16 cellular contexts compared by ENCODE assay signal in the genomic region with DNA sequence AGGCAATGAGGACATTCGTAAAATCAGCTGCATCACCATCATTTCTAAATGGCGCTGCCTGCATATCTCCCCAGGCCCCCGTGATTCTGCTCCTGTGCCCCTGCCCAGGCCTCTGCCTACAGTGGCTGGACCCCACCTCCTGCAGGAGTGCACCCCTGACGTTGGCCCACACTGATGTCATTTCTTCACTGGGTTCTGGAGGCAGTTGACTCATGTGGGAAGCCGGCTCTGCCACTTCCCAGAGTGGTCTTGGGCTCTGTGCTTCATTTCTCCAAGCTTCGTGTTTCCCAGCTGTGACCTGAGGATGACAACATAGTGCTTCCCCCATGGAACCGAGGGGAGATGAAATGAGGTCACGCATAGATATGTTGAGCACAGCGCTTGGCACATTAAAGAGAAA. TPM values are rescaled to one million over a fixed set of nuclear protein-coding genes. Genes with fewer than 3 reads are reported as not detected.
DNase-seq lines count a peak whose midpoint lies in the region; ATAC-seq and TF ChIP-seq lines count a peak whose summit lies in the region.
"Had no signal": no experiment of that assay in that cellular context is flagged by ENCODE, and none has a peak within 500 bp of the region (broad histone marks: within the 10 kb centered on the region; RNA-seq: fewer than 3 reads in every experiment).

No MANE protein-coding gene starts in this region.

- no peaks in the 10 kb centered on the region for H3K27me3 Mint-ChIP-seq in activated CD4-positive, alpha-beta T cell treated with anti-CD3 and anti-CD28 coated beads for 36 hours
- no peaks in the 10 kb centered on the region for H3K27me3 Mint-ChIP-seq in CD4-positive, alpha-beta T cell
- H3K27me3 Mint-ChIP-seq in activated CD4-positive, alpha-beta memory T cell treated with anti-CD3 and anti-CD28 coated beads, Interleukin-2, amount 10 ng/mL, durations not matched to agents 7 days and 5 days: no peaks in the 10 kb centered on the region
- H3K27me3 Mint-ChIP-seq in naive thymus-derived CD8-positive, alpha-beta T cell: peaks cover 0 to 3% (median 0%) of the 10 kb centered on the region in 5 donors

- peaks cover 2% of the 10 kb centered on the region for H3K9me3 Mint-ChIP-seq in activated CD4-positive, alpha-beta T cell treated with anti-CD3 and anti-CD28 coated beads for 36 hours (ENCODE audit: low read depth)
- no peaks in the 10 kb centered on the region for H3K9me3 Mint-ChIP-seq in CD4-positive, alpha-beta T cell
- no peaks in the 10 kb centered on the region for H3K9me3 Mint-ChIP-seq in activated CD4-positive, alpha-beta memory T cell treated with anti-CD3 and anti-CD28 coated beads, Interleukin-2, amount 10 ng/mL, durations not matched to agents 7 days and 5 days
- peaks cover 0 to 3% (median 0%) of the 10 kb centered on the region in 9 donors for H3K9me3 Mint-ChIP-seq in naive thymus-derived CD8-positive, alpha-beta T cell
- H3K9me3 Mint-ChIP-seq: HFFc6; nephron progenitor cell; stimulated activated naive B cell treated with anti-CD40 and anti-IgM and Interleukin-4, amounts not matched to agents 10 μg/mL and 1 μg/mL and 100 μg/mL, for 72 hours had no signal

- H3K4me3 ChIP-seq in foreskin fibroblast (ENCODE audit: low read depth in 1 of 2, low read length in 2 of 2): no peak overlapping the region
- H3K4me3 ChIP-seq: ascending aorta had no signal

- peaks cover 2% of the 10 kb centered on the region for H3K36me3 Mint-ChIP-seq in activated CD4-positive, alpha-beta T cell treated with anti-CD3 and anti-CD28 coated beads for 36 hours (ENCODE audit: low read depth)
- no peaks in the 10 kb centered on the region for H3K36me3 Mint-ChIP-seq in CD4-positive, alpha-beta T cell (ENCODE audit: low read depth)
- H3K36me3 Mint-ChIP-seq in activated CD4-positive, alpha-beta memory T cell treated with anti-CD3 and anti-CD28 coated beads, Interleukin-2, amount 10 ng/mL, durations not matched to agents 7 days and 5 days (ENCODE audit: low read depth): peaks cover under 1% of the 10 kb centered on the region
- H3K36me3 Mint-ChIP-seq in naive thymus-derived CD8-positive, alpha-beta T cell: no peaks in the 10 kb centered on the region
- H3K36me3 Mint-ChIP-seq: stimulated activated naive B cell treated with anti-CD40 and anti-IgM and Interleukin-4, amounts not matched to agents 10 μg/mL and 1 μg/mL and 100 μg/mL, for 72 hours had no signal

- H3K9me3 ChIP-seq in CD4-positive, alpha-beta T cell (ENCODE audit: control insufficient read depth, low read length): no peaks in the 10 kb centered on the region
- H3K9me3 ChIP-seq: ascending aorta had no signal

- peak overlapping the region; percentile 96 for H3K27ac Mint-ChIP-seq in activated CD4-positive, alpha-beta T cell treated with anti-CD3 and anti-CD28 coated beads for 36 hours
- peak overlapping the region; percentile 93 for H3K27ac Mint-ChIP-seq in CD4-positive, alpha-beta T cell
- H3K27ac Mint-ChIP-seq in activated CD4-positive, alpha-beta memory T cell treated with anti-CD3 and anti-CD28 coated beads, Interleukin-2, amount 10 ng/mL, durations not matched to agents 7 days and 5 days: peak overlapping the region; percentile 98
- peak overlapping the region; percentile 95 to 100 (median 99) for H3K27ac Mint-ChIP-seq in naive thymus-derived CD8-positive, alpha-beta T cell
- H3K27ac Mint-ChIP-seq: HFFc6; nephron progenitor cell; stimulated activated naive B cell treated with anti-CD40 and anti-IgM and Interleukin-4, amounts not matched to agents 10 μg/mL and 1 μg/mL and 100 μg/mL, for 72 hours had no signal

- H3K4me3 Mint-ChIP-seq in activated CD4-positive, alpha-beta T cell treated with anti-CD3 and anti-CD28 coated beads for 36 hours: peak overlapping the region; percentile 30
- H3K4me3 Mint-ChIP-seq in CD4-positive, alpha-beta T cell: peak overlapping the region; percentile 72
- peak overlapping the region; percentile 73 for H3K4me3 Mint-ChIP-seq in activated CD4-positive, alpha-beta memory T cell treated with anti-CD3 and anti-CD28 coated beads, Interleukin-2, amount 10 ng/mL, durations not matched to agents 7 days and 5 days
- peak overlapping the region; percentile 73 to 94 (median 83) for H3K4me3 Mint-ChIP-seq in naive thymus-derived CD8-positive, alpha-beta T cell
- H3K4me3 Mint-ChIP-seq: HFFc6; nephron progenitor cell; stimulated activated naive B cell treated with anti-CD40 and anti-IgM and Interleukin-4, amounts not matched to agents 10 μg/mL and 1 μg/mL and 100 μg/mL, for 72 hours had no signal

- no peaks in the 10 kb centered on the region for H3K27me3 ChIP-seq in CD4-positive, alpha-beta T cell (ENCODE audit: control insufficient read depth, insufficient read depth, low read length)
- H3K27me3 ChIP-seq: ascending aorta had no signal

- peak overlapping the region; percentile 59 for H3K27ac ChIP-seq in CD4-positive, alpha-beta T cell (ENCODE audit: low read depth, low read length)
- H3K27ac ChIP-seq: ascending aorta had no signal

- intact Hi-C loops in activated CD4-positive, alpha-beta T cell treated with anti-CD3 and anti-CD28 coated beads for 36 hours (cut with DNase I, micrococcal nuclease): loop anchor here in 1 of 2 experiments (1.0 kb wide), 1 partner anchor 20 kb away; the partner anchor contains the start of gene CCNE1
- intact Hi-C loops in CD4-positive, alpha-beta T cell (cut with DNase I, micrococcal nuclease): loop anchor here in 1 of 2 experiments (1.0 to 10.0 kb wide), 2 partner anchors 13 to 227 kb away; partner anchors contain the start of gene POP4

- DNase-seq in activated CD4-positive, alpha-beta T cell treated with anti-CD3 and anti-CD28 coated beads for 36 hours: no peak
- no peak for DNase-seq in activated CD4-positive, alpha-beta T cell treated with anti-CD3 and anti-CD28 coated beads, Interleukin-2, amount 50 U/mL, for 1 hour
- DNase-seq in CD4-positive, alpha-beta T cell: no peak
- DNase-seq in activated CD4-positive, alpha-beta memory T cell treated with anti-CD3 and anti-CD28 coated beads, Interleukin-2, amount 10 ng/mL, durations not matched to agents 7 days and 5 days: no peak
- no peak for DNase-seq in naive thymus-derived CD8-positive, alpha-beta T cell
- DNase-seq in NCI-H526 (lab: John Stamatoyannopoulos, UW): no peak
- DNase-seq in foreskin fibroblast: no peak
- DNase-seq in RKO (ENCODE audit: low spot score): no peak
- DNase-seq: HFFc6; hippocampal formation; NCI-H1436; NCI-H2227 treated with DMSO at 0.1 percent for 48 hours; nephron progenitor cell; NK-92 treated with Interleukin-12 subunit alpha and Interleukin-12 subunit beta, amount 100 ng/mL, for 24 hours; stimulated activated naive B cell treated with anti-CD40 and anti-IgM and Interleukin-4, amounts not matched to agents 10 μg/mL and 1 μg/mL and 100 μg/mL, for 72 hours had no signal

- TF ChIP-seq CTCF in CD4-positive, alpha-beta T cell (IDR thresholded peaks at IDR 0.05): no peak
- no peak for TF ChIP-seq CTCF in foreskin fibroblast (IDR thresholded peaks at IDR 0.05; ENCODE audit: low read depth, low read length)

- no peak for ATAC-seq in activated CD4-positive, alpha-beta T cell treated with anti-CD3 and anti-CD28 coated beads for 36 hours
- ATAC-seq in CD4-positive, alpha-beta T cell (ENCODE audit: poor library complexity): no peak
- ATAC-seq in naive thymus-derived CD8-positive, alpha-beta T cell: no peak

- POLR2A ChIA-PET in activated CD4-positive, alpha-beta T cell treated with anti-CD3 and anti-CD28 coated beads for 36 hours (lab: Charles Lee): no interaction called here
- POLR2A ChIA-PET in CD4-positive, alpha-beta T cell (lab: Charles Lee): interaction anchor here (0.9 to 4.4 kb wide), 7 partner anchors 9 to 226 kb away, joined by 3 to 52 read pairs (median 5); partner anchors contain the start of gene POP4
- POLR2A ChIA-PET in activated CD4-positive, alpha-beta memory T cell treated with anti-CD3 and anti-CD28 coated beads, Interleukin-2, amount 10 ng/mL, durations not matched to agents 7 days and 5 days (lab: Charles Lee): interaction anchor here (1.0 to 4.7 kb wide), 3 partner anchors 11 to 159 kb away, joined by 3 to 67 read pairs (median 43); partner anchors contain the start of gene CCNE1
- POLR2A ChIA-PET in naive thymus-derived CD8-positive, alpha-beta T cell (lab: Charles Lee): interaction anchor here (0.5 to 8.5 kb wide), 10 partner anchors 10 to 226 kb away, joined by 3 to 118 read pairs (median 5); partner anchors contain the start of genes CCNE1, POP4 and URI1

- CTCF ChIA-PET in activated CD4-positive, alpha-beta T cell treated with anti-CD3 and anti-CD28 coated beads for 36 hours (lab: Charles Lee): interaction anchor here (1.0 to 1.6 kb wide), 3 partner anchors 18 to 72 kb away, joined by 3 to 6 read pairs (median 3); no protein-coding TSS in a partner anchor
- CTCF ChIA-PET in CD4-positive, alpha-beta T cell (lab: Charles Lee): no interaction called here
- CTCF ChIA-PET in activated CD4-positive, alpha-beta memory T cell treated with anti-CD3 and anti-CD28 coated beads, Interleukin-2, amount 10 ng/mL, durations not matched to agents 7 days and 5 days (lab: Charles Lee): interaction anchor here (1.2 to 1.7 kb wide), 3 partner anchors 18 to 72 kb away, joined by 4 to 5 read pairs (median 5); no protein-coding TSS in a partner anchor

- peaks cover 56% of the 10 kb centered on the region for H3K4me1 Mint-ChIP-seq in activated CD4-positive, alpha-beta T cell treated with anti-CD3 and anti-CD28 coated beads for 36 hours
- peaks cover 45% of the 10 kb centered on the region for H3K4me1 Mint-ChIP-seq in CD4-positive, alpha-beta T cell (ENCODE audit: low read depth)
- peaks cover 54% of the 10 kb centered on the region for H3K4me1 Mint-ChIP-seq in activated CD4-positive, alpha-beta memory T cell treated with anti-CD3 and anti-CD28 coated beads, Interleukin-2, amount 10 ng/mL, durations not matched to agents 7 days and 5 days
- H3K4me1 Mint-ChIP-seq in naive thymus-derived CD8-positive, alpha-beta T cell: peaks cover 15 to 64% (median 48%) of the 10 kb centered on the region in 4 donors
- H3K4me1 Mint-ChIP-seq: nephron progenitor cell had no signal

RNA-seq across cellular contexts. Expression of gene CCNE1, which starts 19.9 kb away (rescaled TPM):
- 10 to 100 TPM; 29.4 to 30.4 TPM for total RNA-seq in activated CD4-positive, alpha-beta T cell treated with anti-CD3 and anti-CD28 coated beads for 36 hours
- 1 to 10 TPM; 4.9 to 5.6 TPM for total RNA-seq in CD4-positive, alpha-beta T cell
- total RNA-seq in activated CD4-positive, alpha-beta memory T cell treated with anti-CD3 and anti-CD28 coated beads, Interleukin-2, amount 10 ng/mL, durations not matched to agents 7 days and 5 days: 10 to 100 TPM; 24.8 to 26.3 TPM
- 1 to 10 TPM; 6.4 to 8.8 TPM for total RNA-seq in naive thymus-derived CD8-positive, alpha-beta T cell
- polyA plus RNA-seq in naive thymus-derived CD8-positive, alpha-beta T cell: 1 to 10 TPM; 1.5 to 3.7 (median 2.6) TPM
- total RNA-seq: ascending aorta had no signal

Comparison
In these comparisons a context has a peak if more than half of its experiments do, and no peak if none do; other contexts are left out.
1. H3K4me3 Mint-ChIP-seq: peak in every context shown above with its lines; median percentile 83 in naive thymus-derived CD8-positive, alpha-beta T cell; 73 in activated CD4-positive, alpha-beta memory T cell treated with anti-CD3 and anti-CD28 coated beads, Interleukin-2, amount 10 ng/mL, durations not matched to agents 7 days and 5 days; 72 in CD4-positive, alpha-beta T cell; 30 in activated CD4-positive, alpha-beta T cell treated with anti-CD3 and anti-CD28 coated beads for 36 hours.